Comparison of ENCODE assay signal across 8 cellular contexts in the genomic region with DNA sequence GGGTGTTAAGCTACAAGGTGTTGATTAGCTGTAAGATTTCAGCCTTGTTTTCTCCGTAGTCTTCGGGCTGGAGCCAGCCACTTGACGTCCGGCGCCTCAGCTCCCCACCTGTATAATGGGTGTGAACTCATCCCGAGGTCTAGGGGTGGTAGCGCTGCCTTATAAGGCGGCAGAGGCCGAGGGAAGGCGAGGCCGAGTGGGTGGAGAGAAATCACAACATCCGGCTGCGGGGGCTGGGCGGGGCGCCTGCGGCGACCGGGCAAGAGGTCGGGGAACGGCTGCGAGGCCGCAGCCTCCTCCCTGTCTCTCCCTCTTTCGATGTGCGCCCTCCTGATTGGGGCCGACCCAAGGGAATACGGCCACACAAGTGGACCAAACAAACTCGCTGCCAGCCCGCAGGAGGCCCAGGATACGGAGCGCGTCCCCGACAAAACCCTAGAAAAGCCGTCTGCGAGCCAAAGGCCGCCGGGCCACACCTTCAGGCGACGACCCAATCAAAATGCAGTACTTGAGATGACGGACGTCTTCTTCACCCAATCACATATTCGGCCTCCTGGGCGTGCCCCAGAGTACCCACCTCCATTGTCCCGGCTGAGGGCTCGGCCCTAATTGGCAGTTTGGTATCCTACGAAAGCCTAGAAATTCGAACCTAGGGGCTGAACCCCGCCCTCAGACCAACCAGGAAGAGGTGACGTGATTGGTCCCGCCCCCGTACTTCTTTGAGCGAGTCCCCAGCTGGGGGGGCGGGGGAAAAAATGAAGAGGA. TPM values are rescaled to one million over a fixed set of nuclear protein-coding genes. Genes with fewer than 3 reads are reported as not detected.
DNase-seq lines count a peak whose midpoint lies in the region; ATAC-seq and TF ChIP-seq lines count a peak whose summit lies in the region.

No MANE protein-coding gene starts in this region.

- H4K20me1 ChIP-seq in KMS-11 (ENCODE audit: insufficient read depth): no peaks in the 10 kb centered on the region

- peaks cover 43% of the 10 kb centered on the region for H3K4me1 Mint-ChIP-seq in activated T-cell treated with anti-CD3 and anti-CD28 coated beads, Interleukin-2, amount 50 U/mL, for 72 hours (ENCODE audit: low read depth)

- in situ Hi-C loops in Panc1 (cut with HindIII; ENCODE audit: low pct_unique_long_range_greater_than_20kb, low sequenced_read_pairs): no loop called here

- H3K27me3 ChIP-seq in KMS-11 (ENCODE audit: insufficient read depth, low read depth) (no peaks in the 10 kb centered on the region), Panc1 (ENCODE audit: control insufficient read depth, insufficient read depth, low read length) (no peaks in the 10 kb centered on the region), mucosa of stomach (ENCODE audit: control insufficient read depth, insufficient read depth, low read length) (no peaks in the 10 kb centered on the region)

- H3K36me3 ChIP-seq in KMS-11 (ENCODE audit: insufficient read depth): no peaks in the 10 kb centered on the region
- H3K36me3 ChIP-seq in Panc1 (ENCODE audit: control insufficient read depth, insufficient read depth, low read length): peaks cover 2% of the 10 kb centered on the region; the same call in 1 of the 2 replicates
- no peaks in the 10 kb centered on the region for H3K36me3 ChIP-seq in mucosa of stomach (ENCODE audit: control insufficient read depth, insufficient read depth, low read length)

- H3K9ac ChIP-seq in KMS-11 (peak overlapping the region; percentile 18; the same call in 1 of the 2 replicates), mucosa of stomach (ENCODE audit: low read length) (peak overlapping the region; percentile 62)

- peak overlapping the region; percentile 71 for H2AFZ ChIP-seq in KMS-11 (ENCODE audit: low read depth)

- ATAC-seq in GM21786 (IDR thresholded peaks at IDR 0.05; ENCODE audit: unreplicated experiment) (peak; percentile 81), Panc1 (peak; percentile 94), esophagus mucosa (peak; percentile 93)
- peak; percentile 79 to 80 for ATAC-seq in activated T-cell treated with anti-CD3 and anti-CD28 coated beads, Interleukin-2, amount 50 U/mL, for 72 hours (replicated peaks in 1 of 2)

- no TSS peak for BruUV-seq in Panc1 (replicated peaks; lab: Mats Ljungman, UMichigan)

- H3K36me3 Mint-ChIP-seq in activated T-cell treated with anti-CD3 and anti-CD28 coated beads, Interleukin-2, amount 50 U/mL, for 72 hours (ENCODE audit: insufficient read depth in 2 of 2): peaks cover 2 to 7% of the 10 kb centered on the region in 2 donors

- POLR2A ChIA-PET in Panc1 (lab: Charles Lee): interaction anchor here (0.6 to 1.6 kb wide), 5 partner anchors 17 to 55 kb away, joined by 4 to 11 read pairs (median 9); no protein-coding TSS in a partner anchor

- no peak overlapping the region for H3K4me3 ChIP-seq in KMS-11 (IDR thresholded peaks at IDR 0.05; ENCODE audit: insufficient read depth, low read depth, low read length)
- H3K4me3 ChIP-seq in Panc1 (ENCODE audit: low read depth in 2 of 2, low read length in 2 of 2): peak overlapping the region; percentile 60 to 62
- H3K4me3 ChIP-seq in mucosa of stomach (ENCODE audit: low read length): peak overlapping the region; percentile 26

- peak overlapping the region; percentile 81 to 88 for H3K4me3 Mint-ChIP-seq in activated T-cell treated with anti-CD3 and anti-CD28 coated beads, Interleukin-2, amount 50 U/mL, for 72 hours

- peak overlapping the region; percentile 33; the same call in 1 of the 2 replicates for H3K27ac ChIP-seq in KMS-11
- peak overlapping the region; percentile 97 for H3K27ac ChIP-seq in Panc1 (ENCODE audit: low read length)

- TF ChIP-seq CTCF in KMS-11 (conservative IDR thresholded peaks at IDR 0.05; ENCODE audit: low read depth, low read length) (no peak), Panc1 (IDR thresholded peaks at IDR 0.05) (no peak)

- intact Hi-C loops in Panc1 (cut with micrococcal nuclease; ENCODE audit: unreplicated experiment): no loop called here

- no peaks in the 10 kb centered on the region for H3K79me2 ChIP-seq in KMS-11 (ENCODE audit: insufficient read depth, low read depth)

- H3K9me3 ChIP-seq in Panc1 (ENCODE audit: control insufficient read depth, insufficient read depth, low read depth, low read length) (no peaks in the 10 kb centered on the region), mucosa of stomach (ENCODE audit: control insufficient read depth, low read length) (no peaks in the 10 kb centered on the region)

- CTCF ChIA-PET in Panc1 (lab: Charles Lee): interaction anchor here (0.6 to 1.8 kb wide), 4 partner anchors 11 to 116 kb away, joined by 4 to 13 read pairs (median 5); no protein-coding TSS in a partner anchor

- H3K27me3 Mint-ChIP-seq in activated T-cell treated with anti-CD3 and anti-CD28 coated beads, Interleukin-2, amount 50 U/mL, for 72 hours (ENCODE audit: low read depth): no peaks in the 10 kb centered on the region

- peak overlapping the region; percentile 78 for H3K4me2 ChIP-seq in KMS-11

- H3K4me1 ChIP-seq in KMS-11 (ENCODE audit: low read depth, poor library complexity, severe bottlenecking): peaks cover 45% of the 10 kb centered on the region
- peaks cover 18% of the 10 kb centered on the region for H3K4me1 ChIP-seq in Panc1 (ENCODE audit: control insufficient read depth, insufficient read depth, low read length)
- H3K4me1 ChIP-seq in mucosa of stomach (ENCODE audit: control insufficient read depth, insufficient read depth, low read length): peaks cover 29% of the 10 kb centered on the region

- no peaks in the 10 kb centered on the region for H3K9me3 Mint-ChIP-seq in activated T-cell treated with anti-CD3 and anti-CD28 coated beads, Interleukin-2, amount 50 U/mL, for 72 hours

- peak; percentile 96 for DNase-seq in DMS79 treated with DMSO at 0.1 percent for 48 hours (lab: John Stamatoyannopoulos, UW)
- peak; percentile 100 for DNase-seq in Panc1 (ENCODE audit: low read depth, low spot score)
- peak; percentile 100 for DNase-seq in activated T-cell treated with anti-CD3 and anti-CD28 coated beads, Interleukin-2, amount 50 U/mL, for 72 hours
- DNase-seq in stimulated activated CD8-positive, alpha-beta memory T cell treated with anti-CD3 and anti-CD28 coated beads, Interleukin-4, amount 100 ng/mL, for 48 hours: peak; percentile 100

- H3K27ac Mint-ChIP-seq in activated T-cell treated with anti-CD3 and anti-CD28 coated beads, Interleukin-2, amount 50 U/mL, for 72 hours: peak overlapping the region; percentile 86

RNA-seq across cellular contexts. Expression of gene GRK6, which starts 0.5 kb away (rescaled TPM):
- 56.1 TPM for total RNA-seq in Panc1 (2021; ENCODE audit: unreplicated experiment)
- 68.7 TPM for polyA plus RNA-seq in Panc1 (2012; ENCODE audit: insufficient read length)
- total RNA-seq in activated T-cell treated with anti-CD3 and anti-CD28 coated beads, Interleukin-2, amount 50 U/mL, for 72 hours: 100 to 1,000 TPM; 133 to 135 TPM
- total RNA-seq in esophagus mucosa: 26.6 TPM

RNA-seq across cellular contexts. Expression of gene F12, which starts 16.6 kb away (rescaled TPM):
- 13.4 TPM for total RNA-seq in Panc1 (2021; ENCODE audit: unreplicated experiment)
- polyA plus RNA-seq in Panc1 (2012; ENCODE audit: insufficient read length): 51.9 TPM
- total RNA-seq in activated T-cell treated with anti-CD3 and anti-CD28 coated beads, Interleukin-2, amount 50 U/mL, for 72 hours: 1 to 10 TPM; 6.5 to 6.7 TPM
- total RNA-seq in esophagus mucosa: 32.8 TPM

RNA-seq across cellular contexts. Expression of gene PRR7, which starts 20.6 kb away (rescaled TPM):
- 39.2 TPM for total RNA-seq in Panc1 (2021; ENCODE audit: unreplicated experiment)
- 61.1 TPM for polyA plus RNA-seq in Panc1 (2012; ENCODE audit: insufficient read length)
- total RNA-seq in activated T-cell treated with anti-CD3 and anti-CD28 coated beads, Interleukin-2, amount 50 U/mL, for 72 hours: 10 to 100 TPM; 12.1 to 16.0 TPM
- 4.3 TPM for total RNA-seq in esophagus mucosa

RNA-seq across cellular contexts. Expression of gene PFN3, which starts 25.5 kb away (rescaled TPM):
- total RNA-seq in Panc1 (2021; ENCODE audit: unreplicated experiment): not detected
- not detected for polyA plus RNA-seq in Panc1 (2012; ENCODE audit: insufficient read length)
- not detected for total RNA-seq in activated T-cell treated with anti-CD3 and anti-CD28 coated beads, Interleukin-2, amount 50 U/mL, for 72 hours
- not detected for total RNA-seq in esophagus mucosa

RNA-seq across cellular contexts. Expression of gene SLC34A1, which starts 41.7 kb away (rescaled TPM):
- total RNA-seq in Panc1 (2021; ENCODE audit: unreplicated experiment) (not detected), esophagus mucosa (0.60 TPM)
- polyA plus RNA-seq in Panc1 (2012; ENCODE audit: insufficient read length): not detected
- total RNA-seq in activated T-cell treated with anti-CD3 and anti-CD28 coated beads, Interleukin-2, amount 50 U/mL, for 72 hours: under 1 TPM; 0.19 to 0.21 TPM
